ENCODE assay signal across 8 cellular contexts in genomic region chr1:117312453-117313138, GRCh38. TPM values are rescaled to one million over a fixed set of nuclear protein-coding genes. Genes with fewer than 3 reads are reported as not detected.
DNase-seq lines count a peak whose midpoint lies in the region; ATAC-seq lines count a peak whose summit lies in the region.

No MANE protein-coding gene starts in this region.

- no peak for ATAC-seq in GM19397 (IDR thresholded peaks at IDR 0.05; ENCODE audit: unreplicated experiment)
- no peak for ATAC-seq in HG03196 (IDR thresholded peaks at IDR 0.05; ENCODE audit: unreplicated experiment)

- DNase-seq in Daoy (ENCODE audit: low read depth) (peak; percentile 46), HS-27A (ENCODE audit: low read depth) (peak; percentile 7), astrocyte of the hippocampus (ENCODE audit: low read depth, low spot score) (peak; percentile 37), myocyte (ENCODE audit: low read depth) (peak; percentile 59), cortex of kidney (lab: John Stamatoyannopoulos, UW) (no peak), NCI-H1105 (lab: John Stamatoyannopoulos, UW) (no peak)

RNA-seq across cellular contexts. Expression of gene MAN1A2, which starts 54.7 kb away (rescaled TPM):
- 45.9 and 46.5 TPM in 2 replicates for total RNA-seq in Daoy (2014; rRNA removed; shearing (Covaris generic))
- 39.8 and 46.0 TPM in 2 replicates for total RNA-seq in myocyte
- polyA plus RNA-seq in myocyte (2012): 16.7 TPM

Comparison
In these comparisons a context has a peak if more than half of its experiments do, and no peak if none do; other contexts are left out.
1. DNase-seq: peak in Daoy (single experiment), HS-27A (single experiment), astrocyte of the hippocampus (single experiment) and myocyte (single experiment); none in cortex of kidney (single experiment) and NCI-H1105 (single experiment).